In the genomic region with DNA sequence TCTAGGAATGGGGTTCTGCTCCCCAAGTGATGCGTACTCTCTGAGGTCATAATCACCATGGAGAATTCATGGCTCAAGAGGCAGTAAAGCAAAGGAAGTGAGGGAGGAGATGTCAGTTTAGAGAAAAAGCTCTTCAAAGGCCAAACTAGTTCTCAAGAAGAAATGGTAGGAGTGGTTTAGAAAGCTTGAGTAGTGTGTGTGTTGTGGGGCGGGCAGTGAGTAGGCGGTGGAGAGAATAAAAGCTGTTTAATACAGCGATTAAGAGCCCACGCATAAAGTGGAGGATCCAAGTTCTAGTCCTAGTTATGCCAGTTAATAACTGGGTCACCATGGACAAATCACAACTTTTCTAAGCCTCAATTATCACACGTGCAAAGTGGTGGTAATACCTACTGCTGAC, we compare ENCODE assay signal across 25 cellular contexts. TPM values are rescaled to one million over a fixed set of nuclear protein-coding genes. Genes with fewer than 3 reads are reported as not detected.
"Had no signal": no experiment of that assay in that cellular context is flagged by ENCODE, and none has a peak within 500 bp of the region (broad histone marks: within the 10 kb centered on the region; RNA-seq: fewer than 3 reads in every experiment).

No MANE protein-coding gene starts in this region.

- H3K4me3 Mint-ChIP-seq: IgD-negative memory B cell had no signal

- ATAC-seq: K562 had no signal

- H3K9me3 ChIP-seq: SJSA1 had no signal

- H3K4me2 ChIP-seq: KMS-11 had no signal

- H3K27ac ChIP-seq: HL-60, KMS-11, SJSA1, SK-N-MC had no signal

- H3K27me3 Mint-ChIP-seq: IgD-negative memory B cell had no signal

- H3K9ac ChIP-seq: KMS-11 had no signal

- H3K27ac Mint-ChIP-seq: IgD-negative memory B cell had no signal

- DNase-seq: Kasumi-1, MM.1S, NCI-H1092 treated with DMSO at 0.1 percent for 48 hours, NCI-H1436, NCI-H187, NCI-H2029, NCI-H2081 treated with DMSO at 0.1 percent for 48 hours, NCI-H2171, NCI-H226, NCI-H446, NCI-H510A, NCI-H524 treated with DMSO at 0.1 percent for 48 hours, NCI-H69, NCI-H774, Right ventricle myocardium superior, RPMI8226, SIG-M5 had no signal

- H3K4me1 Mint-ChIP-seq: IgD-negative memory B cell had no signal

- H3K27me3 ChIP-seq: SJSA1 had no signal

- FAIRE-seq: HTR-8/SVneo, K562, RCC 7860 had no signal

- H3K4me3 ChIP-seq: K562, SJSA1, SK-N-MC had no signal

- H3K4me1 ChIP-seq: SJSA1 had no signal

RNA-seq across cellular contexts. Expression of a gene that starts 55.6 kb away (rescaled TPM):
- polyA plus RNA-seq: IgD-negative memory B cell had no signal
